In genomic region chr1:9842781-9843575, GRCh38 we compare ENCODE assay signal across 13 cellular contexts. TPM values are rescaled to one million over a fixed set of nuclear protein-coding genes. Genes with fewer than 3 reads are reported as not detected.
DNase-seq lines count a peak whose midpoint lies in the region; ATAC-seq, FAIRE-seq and TF ChIP-seq lines count a peak whose summit lies in the region.
"Had no signal": no experiment of that assay in that cellular context is flagged by ENCODE, and none has a peak within 500 bp of the region (broad histone marks: within the 10 kb centered on the region; RNA-seq: fewer than 3 reads in every experiment).

No MANE protein-coding gene starts in this region.

- DNase-seq in COR-L47 (lab: John Stamatoyannopoulos, UW) (peak; percentile 87), NCI-H2029 treated with DMSO at 0.1 percent for 48 hours (lab: John Stamatoyannopoulos, UW) (peak; percentile 40), kidney (peak; percentile 55), Caco-2 (no peak), NOMO-1 (lab: John Stamatoyannopoulos, UW; ENCODE audit: unreplicated experiment in 2 of 2) (no peak)
- DNase-seq: activated T-cell treated with anti-CD3 and anti-CD28 coated beads, Interleukin-2, amount 50 U/mL, for 4 hours; CD4-positive, CD25-positive, alpha-beta regulatory T cell; T-helper 17 cell had no signal

- BruUV-seq in Caco-2 (replicated peaks; lab: Mats Ljungman, UMichigan), result no TSS peak

- H3K27me3 Mint-ChIP-seq in brain (peaks cover 2% of the 10 kb centered on the region), Caco-2 (ENCODE audit: insufficient read depth, unreplicated experiment) (peaks cover 3% of the 10 kb centered on the region)
- H3K27me3 Mint-ChIP-seq: CD4-positive, CD25-positive, alpha-beta regulatory T cell; T-helper 17 cell had no signal

- H3K9ac ChIP-seq in kidney (ENCODE audit: low read length in 2 of 2), result no peak overlapping the region

- peaks cover 0 to 2% (median 0%) of the 10 kb centered on the region in 5 experiments for H3K9me3 Mint-ChIP-seq in brain
- no peaks in the 10 kb centered on the region for H3K9me3 Mint-ChIP-seq in Caco-2 (ENCODE audit: unreplicated experiment)
- H3K9me3 Mint-ChIP-seq: activated T-cell treated with anti-CD3 and anti-CD28 coated beads, Interleukin-2, amount 50 U/mL, for 4 hours; CD4-positive, CD25-positive, alpha-beta regulatory T cell; nephron had no signal

- TF ChIP-seq CTCF in brain (conservative IDR thresholded peaks at IDR 0.05) (no peak), kidney (IDR thresholded peaks at IDR 0.05; ENCODE audit: borderline replicate concordance, extremely low read depth, insufficient read depth) (no peak), Caco-2 (IDR thresholded peaks at IDR 0.05; ENCODE audit: insufficient read depth in 1 of 2, low read depth in 1 of 2, low read length in 1 of 2, severe bottlenecking in 1 of 2, unreplicated experiment in 1 of 2) (no peak)

- H3K9me3 ChIP-seq in kidney (ENCODE audit: control insufficient read depth in 1 of 2, low read length in 2 of 2), result no peaks in the 10 kb centered on the region
- H3K9me3 ChIP-seq in Caco-2, result no peaks in the 10 kb centered on the region

- POLR2A ChIA-PET in Caco-2 (lab: Charles Lee), result interaction anchor here (0.6 kb wide), 1 partner anchor 101 kb away, joined by 5 read pairs; no protein-coding TSS in a partner anchor

- intact Hi-C loops in kidney (cut with DNase I), result no loop called here
- intact Hi-C loops in Caco-2 (cut with micrococcal nuclease; ENCODE audit: unreplicated experiment), result no loop called here

- H3K36me3 Mint-ChIP-seq in brain, result no peaks in the 10 kb centered on the region
- no peaks in the 10 kb centered on the region for H3K36me3 Mint-ChIP-seq in Caco-2 (ENCODE audit: insufficient read depth, unreplicated experiment)
- H3K36me3 Mint-ChIP-seq: CD4-positive, CD25-positive, alpha-beta regulatory T cell had no signal

- H3K36me3 ChIP-seq in kidney (ENCODE audit: control insufficient read depth in 1 of 2, insufficient read depth in 2 of 2, low read length in 2 of 2) (no peaks in the 10 kb centered on the region), Caco-2 (ENCODE audit: control insufficient read depth, insufficient read depth, low read length) (no peaks in the 10 kb centered on the region)

- H3K4me3 ChIP-seq in kidney (ENCODE audit: low read length in 2 of 2), result no peak overlapping the region
- no peak overlapping the region for H3K4me3 ChIP-seq in Caco-2 (ENCODE audit: low read depth, low read length)

- H3K4me1 ChIP-seq in kidney (ENCODE audit: control insufficient read depth in 1 of 2, insufficient read depth in 1 of 2, low read depth in 1 of 2, low read length in 2 of 2) (peaks cover 0 to 3% of the 10 kb centered on the region in 2 donors), Caco-2 (no peaks in the 10 kb centered on the region)

- no peaks in the 10 kb centered on the region for H3K27me3 ChIP-seq in Caco-2 (replicated peaks; ENCODE audit: control insufficient read depth, insufficient read depth, low read length)

- no peak overlapping the region for H3K27ac ChIP-seq in kidney (ENCODE audit: low read depth in 2 of 2, low read length in 2 of 2)

- peaks cover 49% of the 10 kb centered on the region for H3K4me1 Mint-ChIP-seq in brain
- no peaks in the 10 kb centered on the region for H3K4me1 Mint-ChIP-seq in Caco-2 (ENCODE audit: low read depth, unreplicated experiment)
- H3K4me1 Mint-ChIP-seq: CD4-positive, CD25-positive, alpha-beta regulatory T cell had no signal

- CTCF ChIA-PET in Caco-2 (lab: Charles Lee), result no interaction called here

- H3K4me3 Mint-ChIP-seq in brain (no peak overlapping the region), Caco-2 (ENCODE audit: unreplicated experiment) (no peak overlapping the region)
- H3K4me3 Mint-ChIP-seq: activated T-cell treated with anti-CD3 and anti-CD28 coated beads, Interleukin-2, amount 50 U/mL, for 4 hours; CD4-positive, CD25-positive, alpha-beta regulatory T cell; nephron; T-helper 17 cell had no signal

- FAIRE-seq in kidney (lab: Jason Lieb, UNC), result no peak
- FAIRE-seq: GM12892 had no signal

- ATAC-seq in GM18870 (IDR thresholded peaks at IDR 0.05; ENCODE audit: unreplicated experiment) (no peak), GM18907 (IDR thresholded peaks at IDR 0.05; ENCODE audit: unreplicated experiment) (no peak)
- ATAC-seq: activated T-cell treated with anti-CD3 and anti-CD28 coated beads, Interleukin-2, amount 50 U/mL, for 4 hours; T-helper 17 cell had no signal

- H3K27ac Mint-ChIP-seq in brain (peak overlapping the region in 3 of 5 experiments; percentile 21 to 90 (median 82)), Caco-2 (ENCODE audit: unreplicated experiment) (no peak overlapping the region)
- H3K27ac Mint-ChIP-seq: CD4-positive, CD25-positive, alpha-beta regulatory T cell; nephron; T-helper 17 cell had no signal

RNA-seq across cellular contexts. Expression of gene CLSTN1, which starts 19.2 kb away (rescaled TPM):
- 416 TPM for polyA plus RNA-seq in brain (ENCODE audit: insufficient read depth, low read depth, low replicate concordance)
- total RNA-seq in kidney, result 158 TPM
- polyA plus RNA-seq in kidney (ENCODE audit: insufficient read depth, low read depth, low replicate concordance), result 114 TPM
- total RNA-seq in Caco-2 (2022), result 89.2 and 102 TPM in 2 replicates

Comparison
In these comparisons a context has a peak if more than half of its experiments do, and no peak if none do; other contexts are left out.
1. DNase-seq: peak in COR-L47 (single experiment), NCI-H2029 treated with DMSO at 0.1 percent for 48 hours (single experiment) and kidney (single experiment); none in Caco-2 (0 of 2) and NOMO-1 (0 of 2).